Comparison of ENCODE assay signal across 8 cellular contexts in genomic region chr6:3139090-3139903, GRCh38. TPM values are rescaled to one million over a fixed set of nuclear protein-coding genes. Genes with fewer than 3 reads are reported as not detected.
A peak's percentile ranks its signal among the peaks of the same experiment; 100 is the strongest.
DNase-seq lines count a peak whose midpoint lies in the region; ATAC-seq and TF ChIP-seq lines count a peak whose summit lies in the region.

No MANE protein-coding gene starts in this region.

- H3K36me3 ChIP-seq in RWPE2 (ENCODE audit: low read depth) (peaks cover 35% of the 10 kb centered on the region), heart right ventricle (peaks cover 0 to 91% (median 26%) of the 10 kb centered on the region in 9 donors), subcutaneous abdominal adipose tissue (ENCODE audit: control insufficient read depth in 5 of 5, insufficient read depth in 5 of 5, low read length in 5 of 5) (peaks cover 19 to 84% (median 69%) of the 10 kb centered on the region in 5 donors)

- H3K27ac ChIP-seq in RWPE2 (ENCODE audit: poor library complexity, severe bottlenecking) (peak overlapping the region; percentile 72), heart right ventricle (peak overlapping the region in 9 of 10 donors; percentile 29 to 74 (median 55)), subcutaneous abdominal adipose tissue (ENCODE audit: low read depth, low read length) (peak overlapping the region; percentile 75)

- H3K4me3 ChIP-seq in RWPE2 (ENCODE audit: severe bottlenecking) (no peak overlapping the region), heart right ventricle (no peak overlapping the region), subcutaneous abdominal adipose tissue (ENCODE audit: low read depth in 1 of 5, low read length in 5 of 5) (peak overlapping the region in 2 of 5 donors; percentile 11 to 34)

- H3K27me3 ChIP-seq in RWPE2 (ENCODE audit: insufficient read depth, poor library complexity, severe bottlenecking) (no peaks in the 10 kb centered on the region), heart right ventricle (no peaks in the 10 kb centered on the region), subcutaneous abdominal adipose tissue (ENCODE audit: control insufficient read depth in 5 of 5, insufficient read depth in 4 of 5, low read length in 5 of 5) (no peaks in the 10 kb centered on the region)

- no peaks in the 10 kb centered on the region for H3K9me3 ChIP-seq in RWPE2 (ENCODE audit: severe bottlenecking)
- H3K9me3 ChIP-seq in heart right ventricle = no peaks in the 10 kb centered on the region
- H3K9me3 ChIP-seq in subcutaneous abdominal adipose tissue (ENCODE audit: control insufficient read depth in 5 of 5, low read length in 5 of 5) = no peaks in the 10 kb centered on the region

- peak overlapping the region in 1 of 5 donors; percentile 7 for H3K9ac ChIP-seq in subcutaneous abdominal adipose tissue (ENCODE audit: low read length in 5 of 5)

- WGBS in heart right ventricle, 2 donors = 54 to 56% methylated on average over 14 of the region's 14 CpGs

- ATAC-seq in RWPE2 (ENCODE audit: low read depth) = peak; percentile 94
- peak; percentile 80 to 95 (median 91) for ATAC-seq in heart right ventricle
- ATAC-seq in HG03280 (IDR thresholded peaks at IDR 0.05; ENCODE audit: unreplicated experiment) = no peak
- no peak for ATAC-seq in GM19328 (IDR thresholded peaks at IDR 0.05; ENCODE audit: unreplicated experiment)
- no peak for ATAC-seq in GM18520 (IDR thresholded peaks at IDR 0.05; ENCODE audit: unreplicated experiment)

- TF ChIP-seq CTCF in RWPE2 (IDR thresholded peaks at IDR 0.05; ENCODE audit: poor library complexity, severe bottlenecking) (no peak), heart right ventricle (IDR thresholded peaks at IDR 0.05) (no peak)

- H3K4me1 ChIP-seq in RWPE2 (ENCODE audit: insufficient read depth, poor library complexity, severe bottlenecking) (peaks cover 22% of the 10 kb centered on the region), heart right ventricle (peaks cover 0 to 29% (median 16%) of the 10 kb centered on the region in 9 donors), subcutaneous abdominal adipose tissue (ENCODE audit: control insufficient read depth in 5 of 5, insufficient read depth in 5 of 5, low read length in 5 of 5) (peaks cover 0 to 28% (median 18%) of the 10 kb centered on the region in 5 donors)

- intact Hi-C loops in heart right ventricle (cut with DNase I) = loop anchor here in 2 of 10 donors (5.0 to 10.0 kb wide), 2 partner anchors 353 to 596 kb away; no protein-coding TSS in a partner anchor

- DNase-seq in Ammon's horn (ENCODE audit: low spot score) (peak; percentile 72), HT-29 (ENCODE audit: low spot score) (peak; percentile 73), RWPE2 (ENCODE audit: low spot score) (no peak), heart right ventricle (peak; percentile 43 to 50)

RNA-seq across cellular contexts. Expression of gene TUBB2A, which starts 18.0 kb away (rescaled TPM):
- 67.5 and 73.0 TPM in 2 replicates for total RNA-seq in HT-29 (2014; rRNA removed; shearing (Covaris generic))
- total RNA-seq in heart right ventricle = 10 to 100 TPM in 9 of 10 donors, 1 to 10 TPM in 1; 7.0 to 49.6 (median 17.5) TPM
- polyA plus RNA-seq in heart right ventricle = 10 to 100 TPM; 10.2 to 59.3 TPM

RNA-seq across cellular contexts. Expression of gene BPHL, which starts 20.8 kb away (rescaled TPM):
- 7.3 and 8.7 TPM in 2 replicates for total RNA-seq in HT-29 (2014; rRNA removed; shearing (Covaris generic))
- total RNA-seq in heart right ventricle = 10 to 100 TPM; 14.5 to 44.4 (median 21.0) TPM
- 10 to 100 TPM in 1 of 2 donors, 1 to 10 TPM in 1; 5.3 to 22.6 TPM for polyA plus RNA-seq in heart right ventricle

Comparison
In these comparisons a context has a peak if more than half of its experiments do, and no peak if none do; other contexts are left out.
1. ATAC-seq: peak in RWPE2 (single experiment) and heart right ventricle (8 of 8); none in HG03280 (single experiment), GM19328 (single experiment) and GM18520 (single experiment).
2. Peak in every context shown above with its lines, with median percentiles within 50 percentile points of each other: H3K27ac ChIP-seq.